15 cellular contexts compared by ENCODE assay signal in genomic region chr3:129356756-129357425, GRCh38.
DNase-seq lines count a peak whose midpoint lies in the region; ATAC-seq, FAIRE-seq and TF ChIP-seq lines count a peak whose summit lies in the region.
"Had no signal": no experiment of that assay in that cellular context is flagged by ENCODE, and none has a peak within 500 bp of the region (broad histone marks: within the 10 kb centered on the region; RNA-seq: fewer than 3 reads in every experiment).

No MANE protein-coding gene starts in this region.

- no peaks in the 10 kb centered on the region for H3K36me3 ChIP-seq in HepG2 (replicated peaks in 1 of 2; ENCODE audit: control insufficient read depth in 1 of 2, insufficient read depth in 2 of 2, low read length in 2 of 2)
- H3K36me3 ChIP-seq in right lobe of liver: no peaks in the 10 kb centered on the region
- no peaks in the 10 kb centered on the region for H3K36me3 ChIP-seq in osteoblast (ENCODE audit: insufficient read depth, low read length)

- peak overlapping the region; percentile 76 for H3K27ac Mint-ChIP-seq in endothelial cell (ENCODE audit: unreplicated experiment)
- H3K27ac Mint-ChIP-seq: B cell; CD4-positive, alpha-beta T cell had no signal

- no TSS peak for BruUV-seq in HepG2 (replicated peaks; lab: Mats Ljungman, UMichigan)

- H3K4me3 ChIP-seq in HepG2 (replicated peaks in 1 of 3; ENCODE audit: insufficient read depth in 1 of 3, low read depth in 2 of 3, low read length in 3 of 3) (0 out of 6 replicates have a peak overlapping the region, but pooled peaks of 1 of the 3 experiments have one; percentile 9), right lobe of liver (no peak overlapping the region), osteoblast (ENCODE audit: insufficient read depth, low read length) (no peak overlapping the region)
- H3K4me3 ChIP-seq: GM23248 had no signal

- H3K27me3 Mint-ChIP-seq in endothelial cell (ENCODE audit: unreplicated experiment): peaks cover 14% of the 10 kb centered on the region

- intact Hi-C loops in HepG2 (cut with micrococcal nuclease; ENCODE audit: unreplicated experiment): no loop called here
- intact Hi-C loops in right lobe of liver (cut with DNase I): no loop called here

- H3K9me3 ChIP-seq in HepG2 (ENCODE audit: low read length) (no peaks in the 10 kb centered on the region), right lobe of liver (no peaks in the 10 kb centered on the region), osteoblast (ENCODE audit: low read depth, low read length) (no peaks in the 10 kb centered on the region)

- POLR2A ChIA-PET in HepG2 (lab: Yijun Ruan, JAX): no interaction called here

- H4K20me1 ChIP-seq in HepG2 (ENCODE audit: insufficient read depth, low read length) (no peaks in the 10 kb centered on the region), osteoblast (ENCODE audit: insufficient read depth, low read length) (no peaks in the 10 kb centered on the region)

- H2AFZ ChIP-seq in HepG2 (ENCODE audit: low read length) (no peak overlapping the region), osteoblast (ENCODE audit: low read length) (no peak overlapping the region)
- H2AFZ ChIP-seq: GM23248 had no signal

- H3K27me3 ChIP-seq in HepG2 (ENCODE audit: control insufficient read depth in 1 of 2, insufficient read depth in 2 of 2, low read length in 2 of 2) (peaks cover 6 to 60% of the 10 kb centered on the region in 2 experiments; a peak in 4 of 5 replicates), right lobe of liver (no peaks in the 10 kb centered on the region), osteoblast (ENCODE audit: insufficient read depth, low read length) (no peaks in the 10 kb centered on the region)

- no peak for TF ChIP-seq POLR2A in HepG2 (IDR thresholded peaks at IDR 0.05; ENCODE audit: insufficient read depth in 1 of 2, low read depth in 2 of 2, low read length in 2 of 2)
- TF ChIP-seq POLR2A in right lobe of liver (IDR thresholded peaks at IDR 0.05): no peak

- H3K9ac ChIP-seq in HepG2 (ENCODE audit: insufficient read depth, low read depth, low read length): no peak overlapping the region
- H3K9ac ChIP-seq: GM23248 had no signal

- H3K4me1 Mint-ChIP-seq in endothelial cell (ENCODE audit: unreplicated experiment): peaks cover 20% of the 10 kb centered on the region
- H3K4me1 Mint-ChIP-seq: B cell had no signal

- no peak for DNase-seq in HepG2 (ENCODE audit: low spot score)
- no peak for DNase-seq in right lobe of liver
- no peak for DNase-seq in endothelial cell (ENCODE audit: low spot score)
- DNase-seq in osteoblast (ENCODE audit: insufficient read length, low spot score, missing footprints): peak; percentile 79
- DNase-seq in activated CD4-positive, alpha-beta T cell treated with anti-CD3 and anti-CD28 coated beads, Interleukin-2, amount 50 U/mL, for 4 hours: no peak
- no peak for DNase-seq in OCI-M1 (lab: John Stamatoyannopoulos, UW)
- DNase-seq: ACHN; C1 segment of cervical spinal cord; Calu3; CD4-positive, alpha-beta T cell; DMS 273 treated with DMSO at 0.1 percent for 48 hours; GM23248; H9 had no signal

- H3K79me2 ChIP-seq in HepG2 (ENCODE audit: insufficient read depth, low read length) (no peaks in the 10 kb centered on the region), osteoblast (ENCODE audit: insufficient read depth, low read length) (no peaks in the 10 kb centered on the region)

- ATAC-seq in HepG2 (no peak), right lobe of liver (no peak), HG03432 (IDR thresholded peaks at IDR 0.05; ENCODE audit: unreplicated experiment) (no peak)

- no peak for TF ChIP-seq RAD21 in HepG2 (CRISPR knock-in tag; IDR thresholded peaks at IDR 0.05)

- peak overlapping the region; percentile 31 for H3K4me3 Mint-ChIP-seq in endothelial cell (ENCODE audit: unreplicated experiment)
- H3K4me3 Mint-ChIP-seq: B cell; CD4-positive, alpha-beta T cell; H9 had no signal

- H3K4me1 ChIP-seq in HepG2 (ENCODE audit: insufficient read depth, low read length) (peaks cover 34% of the 10 kb centered on the region), right lobe of liver (no peaks in the 10 kb centered on the region), osteoblast (ENCODE audit: insufficient read depth, low read length) (no peaks in the 10 kb centered on the region)

- peak overlapping the region; percentile 19; the same call in 1 of the 2 replicates for H3K4me2 ChIP-seq in HepG2 (ENCODE audit: low read depth, low read length)
- H3K4me2 ChIP-seq in osteoblast (ENCODE audit: insufficient read depth, low read length): no peak overlapping the region

- CTCF ChIA-PET in HepG2 (lab: Yijun Ruan, JAX; ENCODE audit: low intra/inter-chr PET ratio, low total read pairs): no interaction called here

- WGBS in HepG2 (ENCODE audit: low lambda C conversion rate): 64% methylated on average over 3 of the region's 10 CpGs
- no CpG with 5 or more reads among the region's 10 CpGs for WGBS in right lobe of liver (ENCODE audit: insufficient coverage, low coverage, low lambda C conversion rate, missing lambda C conversion rate)

- TF ChIP-seq CTCF in HepG2 (CRISPR knock-in tag; IDR thresholded peaks at IDR 0.05): no peak
- TF ChIP-seq CTCF in right lobe of liver (IDR thresholded peaks at IDR 0.05): no peak
- TF ChIP-seq CTCF in endothelial cell (IDR thresholded peaks at IDR 0.05; ENCODE audit: unreplicated experiment): no peak
- no peak for TF ChIP-seq CTCF in osteoblast (IDR thresholded peaks at IDR 0.05; ENCODE audit: extremely low read depth, low read depth, low read length)

- H3K36me3 Mint-ChIP-seq in endothelial cell (ENCODE audit: low read depth, unreplicated experiment): peaks cover 5% of the 10 kb centered on the region

- TF ChIP-seq EP300 in HepG2 (IDR thresholded peaks at IDR 0.05; ENCODE audit: low read depth in 2 of 2, low read length in 2 of 2) (no peak), HepG2 (CRISPR knock-in tag; IDR thresholded peaks at IDR 0.05; ENCODE audit: borderline replicate concordance) (no peak)

- in situ Hi-C loops in HepG2 (cut with HindIII; ENCODE audit: extremely low pct_ligation_motif_present, low pct_unique_long_range_greater_than_20kb): no loop called here

- H3K9me3 Mint-ChIP-seq in endothelial cell (ENCODE audit: unreplicated experiment): no peaks in the 10 kb centered on the region
- H3K9me3 Mint-ChIP-seq: CD4-positive, alpha-beta T cell had no signal

- H3K27ac ChIP-seq in HepG2 (ENCODE audit: extremely low read length, insufficient read depth, low read length): no peak overlapping the region
- no peak overlapping the region for H3K27ac ChIP-seq in right lobe of liver
- H3K27ac ChIP-seq in osteoblast (ENCODE audit: low read depth, low read length): no peak overlapping the region
- H3K27ac ChIP-seq: GM23248 had no signal

- no peak for FAIRE-seq in HepG2 (lab: Jason Lieb, UNC)

TF ChIP-seq in HepG2, 621 proteins besides CTCF, POLR2A, EP300 and RAD21 (continues in another document):
- no peak for TF ChIP-seq SNAPC2 (CRISPR knock-in tag; IDR thresholded peaks at IDR 0.05)
- TF ChIP-seq MNT (IDR thresholded peaks at IDR 0.05): no peak
- TF ChIP-seq ZNF75D (CRISPR knock-in tag; IDR thresholded peaks at IDR 0.05; ENCODE audit: borderline replicate concordance): no peak
- TF ChIP-seq ZNF34 (CRISPR knock-in tag; IDR thresholded peaks at IDR 0.05; ENCODE audit: borderline replicate concordance): no peak
- TF ChIP-seq ZMAT3 (CRISPR knock-in tag; conservative IDR thresholded peaks at IDR 0.05): no peak
- no peak for TF ChIP-seq ZBTB2 (CRISPR knock-in tag; IDR thresholded peaks at IDR 0.05; ENCODE audit: low read depth)
- TF ChIP-seq ZSCAN5A (CRISPR knock-in tag; IDR thresholded peaks at IDR 0.05; ENCODE audit: borderline replicate concordance): no peak
